24 cellular contexts compared by ENCODE assay signal in the genomic region with DNA sequence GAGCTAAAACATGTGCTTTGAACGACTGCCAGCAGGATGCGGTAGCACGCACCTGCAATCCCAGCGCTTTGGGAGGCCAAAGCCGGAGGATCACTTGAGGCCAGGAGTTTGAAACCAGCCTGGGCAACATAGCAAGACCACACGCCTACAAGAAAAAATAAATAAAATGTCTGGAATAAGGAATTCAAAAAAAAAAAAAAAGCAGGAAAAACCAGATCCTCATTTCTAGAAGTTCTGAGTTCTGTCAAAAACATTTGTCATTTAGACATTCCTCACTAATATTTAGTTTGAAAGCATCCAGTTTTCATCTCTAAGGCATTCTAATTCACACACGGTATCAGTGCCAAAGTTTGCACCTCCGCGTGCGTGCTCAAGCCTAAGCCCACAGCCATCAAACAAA.
"Had no signal": no experiment of that assay in that cellular context is flagged by ENCODE, and none has a peak within 500 bp of the region (broad histone marks: within the 10 kb centered on the region; RNA-seq: fewer than 3 reads in every experiment).

No MANE protein-coding gene starts in this region.

- H3K9me3 ChIP-seq: Peyer's patch, SJCRH30 had no signal

- ATAC-seq: Right ventricle myocardium inferior, SK-N-SH treated with all-trans-retinoic acid at 6 μM for 48 hours had no signal

- H3K27ac ChIP-seq: HL-60, PC-9, Peyer's patch, SJCRH30 had no signal

- H2AFZ ChIP-seq: PC-9 had no signal

- DNase-seq: KBM-7, MV-4-11, NCI-H1048, NCI-H1105, NCI-H1417, NCI-H146, NCI-H1694 treated with DMSO at 0.1 percent for 48 hours, NCI-H1930, NCI-H2081, NCI-H2107, NCI-H2227 treated with DMSO at 0.1 percent for 48 hours, NCI-H510A, NCI-H524 treated with DMSO at 0.1 percent for 48 hours, NCI-H69, NCI-H774, PC-9, Peyer's patch, SHP77 treated with DMSO at 0.1 percent for 48 hours, SJCRH30, T-helper 1 cell had no signal

- H3K4me1 ChIP-seq: SJCRH30 had no signal

- FAIRE-seq: HTR-8/SVneo had no signal

- H3K4me3 ChIP-seq: PC-9, Peyer's patch, SJCRH30 had no signal

- H3K4me2 ChIP-seq: PC-9 had no signal

- H3K27me3 ChIP-seq: Peyer's patch, SJCRH30 had no signal
